Comparison of ENCODE assay signal across 11 cellular contexts in genomic region chr3:94064243-94064642, GRCh38. TPM values are rescaled to one million over a fixed set of nuclear protein-coding genes. Genes with fewer than 3 reads are reported as not detected.
DNase-seq lines count a peak whose midpoint lies in the region; ATAC-seq and TF ChIP-seq lines count a peak whose summit lies in the region.
"Had no signal": no experiment of that assay in that cellular context is flagged by ENCODE, and none has a peak within 500 bp of the region (broad histone marks: within the 10 kb centered on the region; RNA-seq: fewer than 3 reads in every experiment).

No MANE protein-coding gene starts in this region.

- no peak for TF ChIP-seq EP300 in suprapubic skin (IDR thresholded peaks at IDR 0.05)

- peaks cover 57% of the 10 kb centered on the region for H3K4me1 Mint-ChIP-seq in activated naive CD4-positive, alpha-beta T cell treated with anti-CD3 and anti-CD28 coated beads for 36 hours (ENCODE audit: low read depth)
- peaks cover 8% of the 10 kb centered on the region for H3K4me1 Mint-ChIP-seq in glutamatergic neuron (ENCODE audit: low read depth, unreplicated experiment)

- H3K9me3 Mint-ChIP-seq in activated naive CD4-positive, alpha-beta T cell treated with anti-CD3 and anti-CD28 coated beads for 36 hours: peaks cover 5% of the 10 kb centered on the region
- peaks cover 4% of the 10 kb centered on the region for H3K9me3 Mint-ChIP-seq in glutamatergic neuron (ENCODE audit: unreplicated experiment)

- H3K4me3 ChIP-seq in WI38 (ENCODE audit: low read depth, low read length) (peak overlapping the region; percentile 73; the same call in 1 of the 2 replicates), suprapubic skin (no peak overlapping the region)

- peaks cover 32% of the 10 kb centered on the region for H3K4me1 ChIP-seq in suprapubic skin

- no peak for TF ChIP-seq POLR2A in suprapubic skin (IDR thresholded peaks at IDR 0.05)

- DNase-seq in activated naive CD4-positive, alpha-beta T cell treated with anti-CD3 and anti-CD28 coated beads for 36 hours: no peak
- DNase-seq in activated naive CD4-positive, alpha-beta T cell treated with anti-CD3 and anti-CD28 coated beads, Interleukin-2, amount 50 U/mL, for 16 hours: no peak
- DNase-seq in glutamatergic neuron (no peak), suprapubic skin (ENCODE audit: low spot score in 2 of 2) (no peak), HuH-7.5 (ENCODE audit: low spot score) (no peak)
- DNase-seq: DMS 273 treated with DMSO at 0.1 percent for 48 hours, NCI-H2171 treated with DMSO at 0.1 percent for 48 hours had no signal

- H3K27me3 Mint-ChIP-seq in activated naive CD4-positive, alpha-beta T cell treated with anti-CD3 and anti-CD28 coated beads for 36 hours (ENCODE audit: low read depth): no peaks in the 10 kb centered on the region
- peaks cover 4% of the 10 kb centered on the region for H3K27me3 Mint-ChIP-seq in glutamatergic neuron (ENCODE audit: unreplicated experiment)

- H3K36me3 Mint-ChIP-seq in activated naive CD4-positive, alpha-beta T cell treated with anti-CD3 and anti-CD28 coated beads for 36 hours (ENCODE audit: low read depth): peaks cover 36% of the 10 kb centered on the region
- peaks cover 8% of the 10 kb centered on the region for H3K36me3 Mint-ChIP-seq in glutamatergic neuron (ENCODE audit: unreplicated experiment)

- peak overlapping the region; percentile 97 for H3K27ac ChIP-seq in suprapubic skin

- no peaks in the 10 kb centered on the region for H3K9me3 ChIP-seq in suprapubic skin

- no peak for ATAC-seq in GM21619 (IDR thresholded peaks at IDR 0.05; ENCODE audit: unreplicated experiment)
- no peak for ATAC-seq in HG02870 (IDR thresholded peaks at IDR 0.05; ENCODE audit: unreplicated experiment)

- H3K36me3 ChIP-seq in suprapubic skin: peaks cover 13% of the 10 kb centered on the region

- peak overlapping the region; percentile 95 for H3K4me3 Mint-ChIP-seq in activated naive CD4-positive, alpha-beta T cell treated with anti-CD3 and anti-CD28 coated beads for 36 hours
- H3K4me3 Mint-ChIP-seq in glutamatergic neuron (ENCODE audit: unreplicated experiment): peak overlapping the region; percentile 98

- WGBS in suprapubic skin: 73% methylated on average over 4 of the region's 4 CpGs

- intact Hi-C loops in activated naive CD4-positive, alpha-beta T cell treated with anti-CD3 and anti-CD28 coated beads for 36 hours (cut with micrococcal nuclease): no loop called here

- CTCF ChIA-PET in activated naive CD4-positive, alpha-beta T cell treated with anti-CD3 and anti-CD28 coated beads for 36 hours (lab: Charles Lee): interaction anchor here (0.6 kb wide), 1 partner anchor 74 kb away, joined by 3 read pairs; no protein-coding TSS in a partner anchor

- H3K27me3 ChIP-seq in suprapubic skin: no peaks in the 10 kb centered on the region

- no peak for TF ChIP-seq CTCF in WI38 (IDR thresholded peaks at IDR 0.05; ENCODE audit: low read depth, low read length)
- TF ChIP-seq CTCF in glutamatergic neuron (IDR thresholded peaks at IDR 0.05; ENCODE audit: partially characterized antibody, unreplicated experiment): no peak
- TF ChIP-seq CTCF in suprapubic skin (IDR thresholded peaks at IDR 0.05): no peak

- peak overlapping the region; percentile 99 for H3K27ac Mint-ChIP-seq in activated naive CD4-positive, alpha-beta T cell treated with anti-CD3 and anti-CD28 coated beads for 36 hours
- H3K27ac Mint-ChIP-seq in glutamatergic neuron (ENCODE audit: unreplicated experiment): peak overlapping the region; percentile 99

RNA-seq across cellular contexts. Expression of gene NSUN3, which starts 1.4 kb away (rescaled TPM):
- total RNA-seq in activated naive CD4-positive, alpha-beta T cell treated with anti-CD3 and anti-CD28 coated beads for 36 hours: 10 to 100 TPM; 10.9 to 15.8 TPM
- total RNA-seq in glutamatergic neuron (ENCODE audit: unreplicated experiment) (16.3 TPM), suprapubic skin (10 to 100 TPM in 1 of 4 donors, 1 to 10 TPM in 3; 6.8 to 18.6 (median 8.9) TPM)

RNA-seq across cellular contexts. Expression of gene DHFR2, which starts 1.5 kb away (rescaled TPM):
- total RNA-seq in activated naive CD4-positive, alpha-beta T cell treated with anti-CD3 and anti-CD28 coated beads for 36 hours: 1 to 10 TPM; 4.5 to 5.3 TPM
- total RNA-seq in glutamatergic neuron (ENCODE audit: unreplicated experiment) (3.5 TPM), suprapubic skin (1 to 10 TPM; 1.6 to 6.3 (median 4.0) TPM)

RNA-seq across cellular contexts. Expression of gene STX19, which starts 35.8 kb away (rescaled TPM):
- total RNA-seq in activated naive CD4-positive, alpha-beta T cell treated with anti-CD3 and anti-CD28 coated beads for 36 hours: not detected
- not detected for total RNA-seq in glutamatergic neuron (ENCODE audit: unreplicated experiment)
- 1 to 10 TPM; 3.1 to 5.5 (median 4.3) TPM for total RNA-seq in suprapubic skin
- total RNA-seq: mononuclear cell had no signal
